12 cellular contexts compared by ENCODE assay signal in genomic region chr18:10798727-10799435, GRCh38.
A peak's percentile ranks its signal among the peaks of the same experiment; 100 is the strongest.
DNase-seq lines count a peak whose midpoint lies in the region; ATAC-seq and TF ChIP-seq lines count a peak whose summit lies in the region.
"Had no signal": no experiment of that assay in that cellular context is flagged by ENCODE, and none has a peak within 500 bp of the region (broad histone marks: within the 10 kb centered on the region; RNA-seq: fewer than 3 reads in every experiment).

No MANE protein-coding gene starts in this region.

- H3K27me3 ChIP-seq in Loucy (ENCODE audit: insufficient read depth, low read length, poor library complexity, severe bottlenecking) (no peaks in the 10 kb centered on the region), brain microvascular endothelial cell (replicated peaks) (no peaks in the 10 kb centered on the region), BE2C (no peaks in the 10 kb centered on the region)
- H3K27me3 ChIP-seq: ascending aorta had no signal

- H3K9me3 Mint-ChIP-seq in Calu3 (ENCODE audit: low read depth, unreplicated experiment) (no peaks in the 10 kb centered on the region), CD14-positive monocyte (peaks cover 0 to 5% (median 0%) of the 10 kb centered on the region in 7 donors)
- no peaks in the 10 kb centered on the region for H3K9me3 Mint-ChIP-seq in activated naive CD8-positive, alpha-beta T cell treated with anti-CD3 and anti-CD28 coated beads, Interleukin-2, amount 50 U/mL, for 24 hours

- H3K36me3 ChIP-seq in Loucy (ENCODE audit: insufficient read depth, low read length), result no peaks in the 10 kb centered on the region
- H3K36me3 ChIP-seq in brain microvascular endothelial cell (replicated peaks), result no peaks in the 10 kb centered on the region
- no peaks in the 10 kb centered on the region for H3K36me3 ChIP-seq in BE2C
- H3K36me3 ChIP-seq: ascending aorta had no signal

- H3K9me2 ChIP-seq in Loucy (replicated peaks; ENCODE audit: low read depth, low read length), result no peaks in the 10 kb centered on the region

- H3F3A ChIP-seq in Loucy (ENCODE audit: low read depth), result no peaks in the 10 kb centered on the region

- no peaks in the 10 kb centered on the region for H4K20me1 ChIP-seq in Loucy (ENCODE audit: insufficient read depth, low read length, poor library complexity, severe bottlenecking)

- H3K27ac Mint-ChIP-seq in Calu3 (ENCODE audit: unreplicated experiment), result peak overlapping the region; percentile 84
- no peak overlapping the region for H3K27ac Mint-ChIP-seq in activated naive CD8-positive, alpha-beta T cell treated with anti-CD3 and anti-CD28 coated beads, Interleukin-2, amount 50 U/mL, for 24 hours
- H3K27ac Mint-ChIP-seq in CD14-positive monocyte, result no peak overlapping the region

- H3K36me3 Mint-ChIP-seq in Calu3 (ENCODE audit: insufficient read depth, unreplicated experiment), result no peaks in the 10 kb centered on the region
- no peaks in the 10 kb centered on the region for H3K36me3 Mint-ChIP-seq in activated naive CD8-positive, alpha-beta T cell treated with anti-CD3 and anti-CD28 coated beads, Interleukin-2, amount 50 U/mL, for 24 hours (ENCODE audit: low read depth)
- H3K36me3 Mint-ChIP-seq in CD14-positive monocyte, result no peaks in the 10 kb centered on the region

- H3K9ac ChIP-seq in Loucy (ENCODE audit: low read depth, low read length, poor library complexity, severe bottlenecking), result no peak overlapping the region

- H3K4me1 ChIP-seq in Loucy (ENCODE audit: insufficient read depth, low read length, poor library complexity, severe bottlenecking) (peaks cover 6% of the 10 kb centered on the region), BE2C (no peaks in the 10 kb centered on the region)
- H3K4me1 ChIP-seq: ascending aorta had no signal

- intact Hi-C loops in Calu3 (cut with micrococcal nuclease; ENCODE audit: unreplicated experiment) (no loop called here), CD14-positive monocyte (cut with micrococcal nuclease) (no loop called here)

- peaks cover 46% of the 10 kb centered on the region for H3K4me1 Mint-ChIP-seq in Calu3 (ENCODE audit: low read depth, unreplicated experiment)
- no peaks in the 10 kb centered on the region for H3K4me1 Mint-ChIP-seq in activated naive CD8-positive, alpha-beta T cell treated with anti-CD3 and anti-CD28 coated beads, Interleukin-2, amount 50 U/mL, for 24 hours
- H3K4me1 Mint-ChIP-seq in CD14-positive monocyte, result peaks cover 9% of the 10 kb centered on the region

- in situ Hi-C loops in brain microvascular endothelial cell (cut with HindIII; ENCODE audit: low pct_ligation_motif_present, low sequenced_read_pairs), result no loop called here

- no peak overlapping the region for H3K4me3 ChIP-seq in Loucy (ENCODE audit: low read length, poor library complexity, severe bottlenecking)
- H3K4me3 ChIP-seq in brain microvascular endothelial cell (ENCODE audit: low read depth, low read length), result no peak overlapping the region
- H3K4me3 ChIP-seq in BE2C (ENCODE audit: low read depth, low read length), result no peak overlapping the region
- H3K4me3 ChIP-seq: ascending aorta had no signal

- CTCF ChIA-PET in Calu3 (lab: Charles Lee), result interaction anchor here (0.6 to 1.4 kb wide), 6 partner anchors 12 to 1126 kb away, joined by 3 to 7 read pairs (median 4); no protein-coding TSS in a partner anchor

- H3K27me3 Mint-ChIP-seq in Calu3 (ENCODE audit: unreplicated experiment), result no peaks in the 10 kb centered on the region
- H3K27me3 Mint-ChIP-seq in activated naive CD8-positive, alpha-beta T cell treated with anti-CD3 and anti-CD28 coated beads, Interleukin-2, amount 50 U/mL, for 24 hours, result peaks cover 3% of the 10 kb centered on the region
- H3K27me3 Mint-ChIP-seq in CD14-positive monocyte (ENCODE audit: low read depth in 3 of 3), result peaks cover 0 to 1% (median 0%) of the 10 kb centered on the region in 3 donors

- peak overlapping the region; percentile 65 for H2AFZ ChIP-seq in Loucy (ENCODE audit: low read length)

- ATAC-seq in activated naive CD8-positive, alpha-beta T cell treated with anti-CD3 and anti-CD28 coated beads, Interleukin-2, amount 50 U/mL, for 24 hours, result no peak
- ATAC-seq: left colon had no signal

- peak overlapping the region; percentile 23 for H3K4me2 ChIP-seq in Loucy (ENCODE audit: low read depth, low read length, poor library complexity, severe bottlenecking)

- peak; percentile 66 for DNase-seq in Calu3
- DNase-seq in brain microvascular endothelial cell, result peak; percentile 71
- peak; percentile 66 for DNase-seq in mucosa of gallbladder (ENCODE audit: low spot score)
- no peak for DNase-seq in activated naive CD8-positive, alpha-beta T cell treated with anti-CD3 and anti-CD28 coated beads, Interleukin-2, amount 50 U/mL, for 24 hours
- DNase-seq in BE2C, result no peak
- no peak for DNase-seq in SKM-1 (lab: John Stamatoyannopoulos, UW; ENCODE audit: unreplicated experiment)
- no peak for DNase-seq in CD14-positive monocyte (ENCODE audit: low spot score)
- DNase-seq: activated CD8-positive, alpha-beta memory T cell treated with anti-CD3 and anti-CD28 coated beads, Interleukin-2, amount 50 U/mL, for 48 hours; left colon; NCI-H1436 had no signal

- no peaks in the 10 kb centered on the region for H3K9me3 ChIP-seq in Loucy (ENCODE audit: insufficient read depth, low read depth, low read length)
- no peaks in the 10 kb centered on the region for H3K9me3 ChIP-seq in BE2C
- H3K9me3 ChIP-seq: ascending aorta had no signal

- BruUV-seq in Calu3 (replicated peaks; lab: Mats Ljungman, UMichigan), result no TSS peak

- peak overlapping the region; percentile 49 for H3K27ac ChIP-seq in brain microvascular endothelial cell
- H3K27ac ChIP-seq: ascending aorta had no signal

- no peaks in the 10 kb centered on the region for H3K79me2 ChIP-seq in Loucy (ENCODE audit: insufficient read depth, low read length)

- TF ChIP-seq CTCF in Calu3 (IDR thresholded peaks at IDR 0.05; ENCODE audit: unreplicated experiment), result no peak
- TF ChIP-seq CTCF in Loucy (conservative IDR thresholded peaks at IDR 0.05; ENCODE audit: low read length), result no peak
- no peak for TF ChIP-seq CTCF in brain microvascular endothelial cell (IDR thresholded peaks at IDR 0.05; ENCODE audit: low read depth, low read length, missing control alignments)
- no peak for TF ChIP-seq CTCF in BE2C (IDR thresholded peaks at IDR 0.05; ENCODE audit: low read depth, low read length)
- TF ChIP-seq CTCF in CD14-positive monocyte (IDR thresholded peaks at IDR 0.05), result no peak

- peak overlapping the region; percentile 14 for H3K4me3 Mint-ChIP-seq in Calu3 (ENCODE audit: low read depth, unreplicated experiment)
- no peak overlapping the region for H3K4me3 Mint-ChIP-seq in activated naive CD8-positive, alpha-beta T cell treated with anti-CD3 and anti-CD28 coated beads, Interleukin-2, amount 50 U/mL, for 24 hours
- H3K4me3 Mint-ChIP-seq in CD14-positive monocyte, result no peak overlapping the region

Comparison
In these comparisons a context has a peak if more than half of its experiments do, and no peak if none do; other contexts are left out.
1. DNase-seq: peak in Calu3 (single experiment), brain microvascular endothelial cell (single experiment) and mucosa of gallbladder (single experiment); none in activated naive CD8-positive, alpha-beta T cell treated with anti-CD3 and anti-CD28 coated beads, Interleukin-2, amount 50 U/mL, for 24 hours (single experiment), BE2C (single experiment), SKM-1 (single experiment) and CD14-positive monocyte (single experiment).